ENCODE assay signal across 2 cellular contexts in genomic region chr13:75537401-75538365, GRCh38.
TF ChIP-seq lines count a peak whose summit lies in the region.

Gene COMMD6 (minus strand): TSS chr13:75537841. CDS start chr13:75537805, 36 bp downstream.

TF ChIP-seq in HEK293, 187 proteins besides CTCF, POLR2A, EP300 and RAD21 (continued from another document and continues in another):
- TF ChIP-seq ZNF664 (tag by site-specific recombination; IDR thresholded peaks at IDR 0.05) (no peak), ZNF677 (tag by site-specific recombination; IDR thresholded peaks at IDR 0.05) (no peak), ZNF776 (tag by site-specific recombination; IDR thresholded peaks at IDR 0.05; ENCODE audit: borderline replicate concordance) (no peak), ZNF548 (tag by site-specific recombination; IDR thresholded peaks at IDR 0.05) (no peak), ZNF510 (tag by site-specific recombination; IDR thresholded peaks at IDR 0.05; ENCODE audit: insufficient replicate concordance) (no peak), ZNF335 (tag by site-specific recombination; conservative IDR thresholded peaks at IDR 0.05) (peak; percentile 94), KLF1 (tag by site-specific recombination; IDR thresholded peaks at IDR 0.05) (peak; percentile 49), ZNF121 (tag by site-specific recombination; IDR thresholded peaks at IDR 0.05) (no peak), ZEB2 (tag by site-specific recombination; IDR thresholded peaks at IDR 0.05) (no peak), ZNF777 (tag by site-specific recombination; IDR thresholded peaks at IDR 0.05; ENCODE audit: borderline replicate concordance) (no peak), ZNF521 (tag by site-specific recombination; IDR thresholded peaks at IDR 0.05) (no peak), ZNF416 (tag by site-specific recombination; IDR thresholded peaks at IDR 0.05) (no peak), ZNF280C (tag by site-specific recombination; IDR thresholded peaks at IDR 0.05) (no peak), ZBTB7A (tag by site-specific recombination; IDR thresholded peaks at IDR 0.05; ENCODE audit: low read depth) (no peak), GFI1B (tag by site-specific recombination; IDR thresholded peaks at IDR 0.05) (no peak), ZNF580 (tag by site-specific recombination; IDR thresholded peaks at IDR 0.05) (no peak), ZNF239 (tag by site-specific recombination; IDR thresholded peaks at IDR 0.05) (no peak), KLF10 (tag by site-specific recombination; IDR thresholded peaks at IDR 0.05) (peak; percentile 90), ZNF623 (tag by site-specific recombination; IDR thresholded peaks at IDR 0.05) (no peak), ZNF366 (tag by site-specific recombination; conservative IDR thresholded peaks at IDR 0.05) (no peak), PRDM2 (tag by site-specific recombination; IDR thresholded peaks at IDR 0.05; ENCODE audit: borderline replicate concordance) (no peak), PBX3 (CRISPR knock-in tag; IDR thresholded peaks at IDR 0.05) (no peak), ZNF311 (tag by site-specific recombination; IDR thresholded peaks at IDR 0.05; ENCODE audit: borderline replicate concordance) (no peak), ZNF707 (tag by site-specific recombination; IDR thresholded peaks at IDR 0.05) (no peak), ZNF629 (tag by site-specific recombination; IDR thresholded peaks at IDR 0.05) (0 out of 2 replicates have a peak, but pooled peaks have one; percentile 17)

TF ChIP-seq in SK-N-SH, 30 proteins besides CTCF, POLR2A, EP300 and RAD21 (continued from another document):
- TF ChIP-seq NFIC (IDR thresholded peaks at IDR 0.05; ENCODE audit: borderline replicate concordance) (no peak), CHD2 (IDR thresholded peaks at IDR 0.05; ENCODE audit: low read length, partially characterized antibody) (no peak), MEF2A (IDR thresholded peaks at IDR 0.05; ENCODE audit: borderline replicate concordance, low read depth) (no peak), YY1 (IDR thresholded peaks at IDR 0.05; ENCODE audit: low read depth) (0 out of 2 replicates have a peak, but pooled peaks have one; percentile 48), MXI1 (IDR thresholded peaks at IDR 0.05; ENCODE audit: low read depth, low read length) (peak; percentile 94), MAX (IDR thresholded peaks at IDR 0.05; ENCODE audit: low read depth) (peak; percentile 97), USF2 (IDR thresholded peaks at IDR 0.05; ENCODE audit: borderline replicate concordance, low read depth, low read length) (no peak), TAF1 (IDR thresholded peaks at IDR 0.05; ENCODE audit: borderline replicate concordance, low read depth, low read length) (peak; percentile 90), REST (IDR thresholded peaks at IDR 0.05; ENCODE audit: low read depth, low read length) (0 out of 2 replicates have a peak, but pooled peaks have one; percentile 31), FOSL2 (IDR thresholded peaks at IDR 0.05; ENCODE audit: borderline replicate concordance, low read depth) (no peak), TCF12 (IDR thresholded peaks at IDR 0.05) (no peak), RCOR1 (IDR thresholded peaks at IDR 0.05; ENCODE audit: low read length) (no peak; the same call in none of the 2 replicates), RXRA (IDR thresholded peaks at IDR 0.05; ENCODE audit: borderline replicate concordance, low read depth) (no peak), NRF1 (IDR thresholded peaks at IDR 0.05; ENCODE audit: low read depth, low read length) (peak; percentile 45), SIN3A (IDR thresholded peaks at IDR 0.05; ENCODE audit: borderline replicate concordance, low read depth, low read length) (0 out of 2 replicates have a peak, but pooled peaks have one; percentile 27)
